ENCODE assay signal across 1 cellular context in the genomic region with DNA sequence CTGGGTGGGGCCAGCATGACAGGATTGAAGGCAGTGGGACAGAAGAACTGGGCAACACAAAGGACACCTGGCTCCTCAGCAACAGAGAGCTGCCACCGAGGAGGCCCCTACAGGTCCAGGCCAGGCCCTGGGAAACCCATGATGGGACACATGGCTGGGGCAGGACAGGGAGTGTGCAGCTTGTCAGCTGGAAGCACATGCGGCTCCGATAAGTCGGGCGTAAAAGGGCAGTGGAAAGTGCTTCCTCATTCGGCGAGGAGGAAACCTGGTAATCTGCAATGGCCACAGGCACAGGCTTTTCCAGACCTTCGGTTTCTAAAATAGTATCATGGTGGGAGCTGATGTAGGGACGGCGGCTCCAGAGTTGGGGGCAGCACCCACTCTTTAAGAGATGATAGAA.
TF ChIP-seq lines count a peak whose summit lies in the region.

No MANE protein-coding gene starts in this region.

TF ChIP-seq in K562, 482 proteins besides CTCF, POLR2A, EP300 and RAD21 (continues in another document):
- TF ChIP-seq NFE2L1 (tag; IDR thresholded peaks at IDR 0.05; ENCODE audit: borderline replicate concordance, low read depth) (no peak), WHSC1 (IDR thresholded peaks at IDR 0.05; ENCODE audit: low read length) (no peak), ZSCAN29 (IDR thresholded peaks at IDR 0.05) (no peak), MYC (IDR thresholded peaks at IDR 0.05; ENCODE audit: low read depth, low read length) (peak; percentile 97), MYC (CRISPR knock-in tag; IDR thresholded peaks at IDR 0.05; ENCODE audit: borderline replicate concordance, low read depth) (no peak), MAFF (IDR thresholded peaks at IDR 0.05; ENCODE audit: low read length) (peak; percentile 49; the same call in 1 of the 2 replicates), ZNF699 (CRISPR knock-in tag; IDR thresholded peaks at IDR 0.05; ENCODE audit: insufficient replicate concordance) (no peak), CEBPG (CRISPR knock-in tag; IDR thresholded peaks at IDR 0.05) (no peak), CEBPG (tag; conservative IDR thresholded peaks at IDR 0.05 in 1 of 2, IDR thresholded peaks at IDR 0.05 in 1 of 2) (no peak), TAL1 (IDR thresholded peaks at IDR 0.05) (no peak), ZC3H4 (CRISPR knock-in tag; IDR thresholded peaks at IDR 0.05; ENCODE audit: borderline replicate concordance) (no peak), SMAD2 (IDR thresholded peaks at IDR 0.05; ENCODE audit: low read depth, low read length) (no peak), ZNF507 (tag; conservative IDR thresholded peaks at IDR 0.05) (no peak), STAT5A (IDR thresholded peaks at IDR 0.05; ENCODE audit: borderline replicate concordance, low read length) (peak; percentile 57; the same call in 1 of the 2 replicates), CTBP1 (IDR thresholded peaks at IDR 0.05; ENCODE audit: borderline replicate concordance) (no peak), BRD4 (IDR thresholded peaks at IDR 0.05) (no peak), SAFB (IDR thresholded peaks at IDR 0.05; ENCODE audit: borderline replicate concordance, low read depth, low read length) (no peak), NFXL1 (CRISPR knock-in tag; IDR thresholded peaks at IDR 0.05) (no peak), TSC22D4 (tag; IDR thresholded peaks at IDR 0.05) (no peak), HDAC2 (IDR thresholded peaks at IDR 0.05) (no peak), ZNF282 (CRISPR knock-in tag; IDR thresholded peaks at IDR 0.05) (no peak), KDM1A (IDR thresholded peaks at IDR 0.05) (no peak), CEBPB (tag; IDR thresholded peaks at IDR 0.05) (no peak), ZEB2 (IDR thresholded peaks at IDR 0.05) (no peak), GABPB2 (CRISPR knock-in tag; conservative IDR thresholded peaks at IDR 0.05) (no peak), MTF1 (CRISPR knock-in tag; IDR thresholded peaks at IDR 0.05; ENCODE audit: borderline replicate concordance) (no peak), MAZ (CRISPR knock-in tag; conservative IDR thresholded peaks at IDR 0.05 in 1 of 2, IDR thresholded peaks at IDR 0.05 in 1 of 2) (no peak), TEAD4 (IDR thresholded peaks at IDR 0.05; ENCODE audit: low read length) (peak; percentile 91), TEAD4 (CRISPR knock-in tag; IDR thresholded peaks at IDR 0.05; ENCODE audit: borderline replicate concordance) (no peak), KDM5B (IDR thresholded peaks at IDR 0.05; ENCODE audit: insufficient replicate concordance, low read depth, low read length) (no peak), ZBTB17 (CRISPR knock-in tag; IDR thresholded peaks at IDR 0.05) (no peak), SMAD3 (CRISPR knock-in tag; conservative IDR thresholded peaks at IDR 0.05) (no peak), GTF2A2 (tag; IDR thresholded peaks at IDR 0.05) (no peak), HCFC1 (IDR thresholded peaks at IDR 0.05; ENCODE audit: low read depth, low read length) (no peak), GABPA (tag; conservative IDR thresholded peaks at IDR 0.05; ENCODE audit: low read depth) (no peak), FOS (IDR thresholded peaks at IDR 0.05; ENCODE audit: extremely low read depth, insufficient read length) (no peak), HNRNPUL1 (IDR thresholded peaks at IDR 0.05; ENCODE audit: low read length) (no peak), CBX3 (IDR thresholded peaks at IDR 0.05; ENCODE audit: borderline replicate concordance in 1 of 2, low read length in 2 of 2) (peak in 1 of 2 experiments; percentile 76; a peak in 1 of 3 replicates), U2AF2 (optimal IDR thresholded peaks at IDR 0.05; ENCODE audit: low read depth, low read length) (no peak), SETDB1 (IDR thresholded peaks at IDR 0.05; ENCODE audit: low read length) (no peak), CCNT2 (IDR thresholded peaks at IDR 0.05; ENCODE audit: borderline replicate concordance, extremely low read depth, insufficient read length, low read depth, low read length) (no peak)
- TF ChIP-seq, protein P1, sequence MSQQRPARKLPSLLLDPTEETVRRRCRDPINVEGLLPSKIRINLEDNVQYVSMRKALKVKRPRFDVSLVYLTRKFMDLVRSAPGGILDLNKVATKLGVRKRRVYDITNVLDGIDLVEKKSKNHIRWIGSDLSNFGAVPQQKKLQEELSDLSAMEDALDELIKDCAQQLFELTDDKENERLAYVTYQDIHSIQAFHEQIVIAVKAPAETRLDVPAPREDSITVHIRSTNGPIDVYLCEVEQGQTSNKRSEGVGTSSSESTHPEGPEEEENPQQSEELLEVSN (IDR thresholded peaks at IDR 0.05; ENCODE audit: borderline replicate concordance in 1 of 2, extremely low read depth in 1 of 2, insufficient read depth in 1 of 2, insufficient read length in 1 of 2, low read depth in 1 of 2, low read length in 1 of 2, poor library complexity in 1 of 2, severe bottlenecking in 1 of 2) = peak in 1 of 2 experiments; percentile 88
- TF ChIP-seq, protein P2, sequence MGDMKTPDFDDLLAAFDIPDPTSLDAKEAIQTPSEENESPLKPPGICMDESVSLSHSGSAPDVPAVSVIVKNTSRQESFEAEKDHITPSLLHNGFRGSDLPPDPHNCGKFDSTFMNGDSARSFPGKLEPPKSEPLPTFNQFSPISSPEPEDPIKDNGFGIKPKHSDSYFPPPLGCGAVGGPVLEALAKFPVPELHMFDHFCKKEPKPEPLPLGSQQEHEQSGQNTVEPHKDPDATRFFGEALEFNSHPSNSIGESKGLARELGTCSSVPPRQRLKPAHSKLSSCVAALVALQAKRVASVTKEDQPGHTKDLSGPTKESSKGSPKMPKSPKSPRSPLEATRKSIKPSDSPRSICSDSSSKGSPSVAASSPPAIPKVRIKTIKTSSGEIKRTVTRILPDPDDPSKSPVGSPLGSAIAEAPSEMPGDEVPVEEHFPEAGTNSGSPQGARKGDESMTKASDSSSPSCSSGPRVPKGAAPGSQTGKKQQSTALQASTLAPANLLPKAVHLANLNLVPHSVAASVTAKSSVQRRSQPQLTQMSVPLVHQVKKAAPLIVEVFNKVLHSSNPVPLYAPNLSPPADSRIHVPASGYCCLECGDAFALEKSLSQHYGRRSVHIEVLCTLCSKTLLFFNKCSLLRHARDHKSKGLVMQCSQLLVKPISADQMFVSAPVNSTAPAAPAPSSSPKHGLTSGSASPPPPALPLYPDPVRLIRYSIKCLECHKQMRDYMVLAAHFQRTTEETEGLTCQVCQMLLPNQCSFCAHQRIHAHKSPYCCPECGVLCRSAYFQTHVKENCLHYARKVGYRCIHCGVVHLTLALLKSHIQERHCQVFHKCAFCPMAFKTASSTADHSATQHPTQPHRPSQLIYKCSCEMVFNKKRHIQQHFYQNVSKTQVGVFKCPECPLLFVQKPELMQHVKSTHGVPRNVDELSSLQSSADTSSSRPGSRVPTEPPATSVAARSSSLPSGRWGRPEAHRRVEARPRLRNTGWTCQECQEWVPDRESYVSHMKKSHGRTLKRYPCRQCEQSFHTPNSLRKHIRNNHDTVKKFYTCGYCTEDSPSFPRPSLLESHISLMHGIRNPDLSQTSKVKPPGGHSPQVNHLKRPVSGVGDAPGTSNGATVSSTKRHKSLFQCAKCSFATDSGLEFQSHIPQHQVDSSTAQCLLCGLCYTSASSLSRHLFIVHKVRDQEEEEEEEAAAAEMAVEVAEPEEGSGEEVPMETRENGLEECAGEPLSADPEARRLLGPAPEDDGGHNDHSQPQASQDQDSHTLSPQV (IDR thresholded peaks at IDR 0.05) = no peak
- TF ChIP-seq, protein P3, sequence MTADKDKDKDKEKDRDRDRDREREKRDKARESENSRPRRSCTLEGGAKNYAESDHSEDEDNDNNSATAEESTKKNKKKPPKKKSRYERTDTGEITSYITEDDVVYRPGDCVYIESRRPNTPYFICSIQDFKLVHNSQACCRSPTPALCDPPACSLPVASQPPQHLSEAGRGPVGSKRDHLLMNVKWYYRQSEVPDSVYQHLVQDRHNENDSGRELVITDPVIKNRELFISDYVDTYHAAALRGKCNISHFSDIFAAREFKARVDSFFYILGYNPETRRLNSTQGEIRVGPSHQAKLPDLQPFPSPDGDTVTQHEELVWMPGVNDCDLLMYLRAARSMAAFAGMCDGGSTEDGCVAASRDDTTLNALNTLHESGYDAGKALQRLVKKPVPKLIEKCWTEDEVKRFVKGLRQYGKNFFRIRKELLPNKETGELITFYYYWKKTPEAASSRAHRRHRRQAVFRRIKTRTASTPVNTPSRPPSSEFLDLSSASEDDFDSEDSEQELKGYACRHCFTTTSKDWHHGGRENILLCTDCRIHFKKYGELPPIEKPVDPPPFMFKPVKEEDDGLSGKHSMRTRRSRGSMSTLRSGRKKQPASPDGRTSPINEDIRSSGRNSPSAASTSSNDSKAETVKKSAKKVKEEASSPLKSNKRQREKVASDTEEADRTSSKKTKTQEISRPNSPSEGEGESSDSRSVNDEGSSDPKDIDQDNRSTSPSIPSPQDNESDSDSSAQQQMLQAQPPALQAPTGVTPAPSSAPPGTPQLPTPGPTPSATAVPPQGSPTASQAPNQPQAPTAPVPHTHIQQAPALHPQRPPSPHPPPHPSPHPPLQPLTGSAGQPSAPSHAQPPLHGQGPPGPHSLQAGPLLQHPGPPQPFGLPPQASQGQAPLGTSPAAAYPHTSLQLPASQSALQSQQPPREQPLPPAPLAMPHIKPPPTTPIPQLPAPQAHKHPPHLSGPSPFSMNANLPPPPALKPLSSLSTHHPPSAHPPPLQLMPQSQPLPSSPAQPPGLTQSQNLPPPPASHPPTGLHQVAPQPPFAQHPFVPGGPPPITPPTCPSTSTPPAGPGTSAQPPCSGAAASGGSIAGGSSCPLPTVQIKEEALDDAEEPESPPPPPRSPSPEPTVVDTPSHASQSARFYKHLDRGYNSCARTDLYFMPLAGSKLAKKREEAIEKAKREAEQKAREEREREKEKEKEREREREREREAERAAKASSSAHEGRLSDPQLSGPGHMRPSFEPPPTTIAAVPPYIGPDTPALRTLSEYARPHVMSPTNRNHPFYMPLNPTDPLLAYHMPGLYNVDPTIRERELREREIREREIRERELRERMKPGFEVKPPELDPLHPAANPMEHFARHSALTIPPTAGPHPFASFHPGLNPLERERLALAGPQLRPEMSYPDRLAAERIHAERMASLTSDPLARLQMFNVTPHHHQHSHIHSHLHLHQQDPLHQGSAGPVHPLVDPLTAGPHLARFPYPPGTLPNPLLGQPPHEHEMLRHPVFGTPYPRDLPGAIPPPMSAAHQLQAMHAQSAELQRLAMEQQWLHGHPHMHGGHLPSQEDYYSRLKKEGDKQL (CRISPR knock-in tag; IDR thresholded peaks at IDR 0.05; ENCODE audit: borderline replicate concordance) = no peak
- TF ChIP-seq, protein P4, sequence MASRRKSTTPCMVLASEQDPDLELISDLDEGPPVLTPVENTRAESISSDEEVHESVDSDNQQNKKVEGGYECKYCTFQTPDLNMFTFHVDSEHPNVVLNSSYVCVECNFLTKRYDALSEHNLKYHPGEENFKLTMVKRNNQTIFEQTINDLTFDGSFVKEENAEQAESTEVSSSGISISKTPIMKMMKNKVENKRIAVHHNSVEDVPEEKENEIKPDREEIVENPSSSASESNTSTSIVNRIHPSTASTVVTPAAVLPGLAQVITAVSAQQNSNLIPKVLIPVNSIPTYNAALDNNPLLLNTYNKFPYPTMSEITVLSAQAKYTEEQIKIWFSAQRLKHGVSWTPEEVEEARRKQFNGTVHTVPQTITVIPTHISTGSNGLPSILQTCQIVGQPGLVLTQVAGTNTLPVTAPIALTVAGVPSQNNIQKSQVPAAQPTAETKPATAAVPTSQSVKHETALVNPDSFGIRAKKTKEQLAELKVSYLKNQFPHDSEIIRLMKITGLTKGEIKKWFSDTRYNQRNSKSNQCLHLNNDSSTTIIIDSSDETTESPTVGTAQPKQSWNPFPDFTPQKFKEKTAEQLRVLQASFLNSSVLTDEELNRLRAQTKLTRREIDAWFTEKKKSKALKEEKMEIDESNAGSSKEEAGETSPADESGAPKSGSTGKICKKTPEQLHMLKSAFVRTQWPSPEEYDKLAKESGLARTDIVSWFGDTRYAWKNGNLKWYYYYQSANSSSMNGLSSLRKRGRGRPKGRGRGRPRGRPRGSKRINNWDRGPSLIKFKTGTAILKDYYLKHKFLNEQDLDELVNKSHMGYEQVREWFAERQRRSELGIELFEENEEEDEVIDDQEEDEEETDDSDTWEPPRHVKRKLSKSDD (conservative IDR thresholded peaks at IDR 0.05; ENCODE audit: low read length) = no peak
- TF ChIP-seq, protein P5, sequence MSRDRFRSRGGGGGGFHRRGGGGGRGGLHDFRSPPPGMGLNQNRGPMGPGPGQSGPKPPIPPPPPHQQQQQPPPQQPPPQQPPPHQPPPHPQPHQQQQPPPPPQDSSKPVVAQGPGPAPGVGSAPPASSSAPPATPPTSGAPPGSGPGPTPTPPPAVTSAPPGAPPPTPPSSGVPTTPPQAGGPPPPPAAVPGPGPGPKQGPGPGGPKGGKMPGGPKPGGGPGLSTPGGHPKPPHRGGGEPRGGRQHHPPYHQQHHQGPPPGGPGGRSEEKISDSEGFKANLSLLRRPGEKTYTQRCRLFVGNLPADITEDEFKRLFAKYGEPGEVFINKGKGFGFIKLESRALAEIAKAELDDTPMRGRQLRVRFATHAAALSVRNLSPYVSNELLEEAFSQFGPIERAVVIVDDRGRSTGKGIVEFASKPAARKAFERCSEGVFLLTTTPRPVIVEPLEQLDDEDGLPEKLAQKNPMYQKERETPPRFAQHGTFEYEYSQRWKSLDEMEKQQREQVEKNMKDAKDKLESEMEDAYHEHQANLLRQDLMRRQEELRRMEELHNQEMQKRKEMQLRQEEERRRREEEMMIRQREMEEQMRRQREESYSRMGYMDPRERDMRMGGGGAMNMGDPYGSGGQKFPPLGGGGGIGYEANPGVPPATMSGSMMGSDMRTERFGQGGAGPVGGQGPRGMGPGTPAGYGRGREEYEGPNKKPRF (IDR thresholded peaks at IDR 0.05; ENCODE audit: low read depth, low read length) = no peak
- TF ChIP-seq, protein P6, sequence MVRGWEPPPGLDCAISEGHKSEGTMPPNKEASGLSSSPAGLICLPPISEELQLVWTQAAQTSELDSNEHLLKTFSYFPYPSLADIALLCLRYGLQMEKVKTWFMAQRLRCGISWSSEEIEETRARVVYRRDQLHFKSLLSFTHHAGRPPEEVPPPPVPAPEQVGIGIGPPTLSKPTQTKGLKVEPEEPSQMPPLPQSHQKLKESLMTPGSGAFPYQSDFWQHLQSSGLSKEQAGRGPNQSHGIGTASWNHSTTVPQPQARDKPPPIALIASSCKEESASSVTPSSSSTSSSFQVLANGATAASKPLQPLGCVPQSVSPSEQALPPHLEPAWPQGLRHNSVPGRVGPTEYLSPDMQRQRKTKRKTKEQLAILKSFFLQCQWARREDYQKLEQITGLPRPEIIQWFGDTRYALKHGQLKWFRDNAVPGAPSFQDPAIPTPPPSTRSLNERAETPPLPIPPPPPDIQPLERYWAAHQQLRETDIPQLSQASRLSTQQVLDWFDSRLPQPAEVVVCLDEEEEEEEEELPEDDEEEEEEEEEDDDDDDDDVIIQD (CRISPR knock-in tag; IDR thresholded peaks at IDR 0.05) = no peak
- TF ChIP-seq, protein P7, sequence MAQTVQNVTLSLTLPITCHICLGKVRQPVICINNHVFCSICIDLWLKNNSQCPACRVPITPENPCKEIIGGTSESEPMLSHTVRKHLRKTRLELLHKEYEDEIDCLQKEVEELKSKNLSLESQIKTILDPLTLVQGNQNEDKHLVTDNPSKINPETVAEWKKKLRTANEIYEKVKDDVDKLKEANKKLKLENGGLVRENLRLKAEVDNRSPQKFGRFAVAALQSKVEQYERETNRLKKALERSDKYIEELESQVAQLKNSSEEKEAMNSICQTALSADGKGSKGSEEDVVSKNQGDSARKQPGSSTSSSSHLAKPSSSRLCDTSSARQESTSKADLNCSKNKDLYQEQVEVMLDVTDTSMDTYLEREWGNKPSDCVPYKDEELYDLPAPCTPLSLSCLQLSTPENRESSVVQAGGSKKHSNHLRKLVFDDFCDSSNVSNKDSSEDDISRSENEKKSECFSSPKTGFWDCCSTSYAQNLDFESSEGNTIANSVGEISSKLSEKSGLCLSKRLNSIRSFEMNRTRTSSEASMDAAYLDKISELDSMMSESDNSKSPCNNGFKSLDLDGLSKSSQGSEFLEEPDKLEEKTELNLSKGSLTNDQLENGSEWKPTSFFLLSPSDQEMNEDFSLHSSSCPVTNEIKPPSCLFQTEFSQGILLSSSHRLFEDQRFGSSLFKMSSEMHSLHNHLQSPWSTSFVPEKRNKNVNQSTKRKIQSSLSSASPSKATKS (CRISPR knock-in tag; IDR thresholded peaks at IDR 0.05) = no peak
